9 cellular contexts compared by ENCODE assay signal in genomic region chr5:6744841-6745705, GRCh38. TPM values are rescaled to one million over a fixed set of nuclear protein-coding genes. Genes with fewer than 3 reads are reported as not detected.
DNase-seq lines count a peak whose midpoint lies in the region; ATAC-seq and TF ChIP-seq lines count a peak whose summit lies in the region.
"Had no signal": no experiment of that assay in that cellular context is flagged by ENCODE, and none has a peak within 500 bp of the region (broad histone marks: within the 10 kb centered on the region; RNA-seq: fewer than 3 reads in every experiment).

No MANE protein-coding gene starts in this region.

- H3K4me3 ChIP-seq in Panc1 (ENCODE audit: low read depth in 2 of 2, low read length in 2 of 2) = no peak overlapping the region
- H3K4me3 ChIP-seq in heart left ventricle = no peak overlapping the region
- no peak overlapping the region for H3K4me3 ChIP-seq in body of pancreas

- H3K27me3 ChIP-seq in Panc1 (ENCODE audit: control insufficient read depth, insufficient read depth, low read length) (no peaks in the 10 kb centered on the region), heart left ventricle (no peaks in the 10 kb centered on the region), body of pancreas (no peaks in the 10 kb centered on the region)

- TF ChIP-seq POLR2A in heart left ventricle (IDR thresholded peaks at IDR 0.05) (no peak), body of pancreas (IDR thresholded peaks at IDR 0.05) (no peak)

- intact Hi-C loops in Panc1 (cut with micrococcal nuclease; ENCODE audit: unreplicated experiment) (loop anchor here (10.0 kb wide), 1 partner anchor 110 kb away; the partner anchor contains the start of genes NSUN2 and SRD5A1), heart left ventricle (cut with DNase I) (loop anchor here (1.0 to 10.0 kb wide), 9 partner anchors 38 to 1250 kb away; partner anchors contain the start of genes NSUN2 (in 8 of the 10), SRD5A1 (in 8 of the 10) and MED10 (in 2 of the 10)), body of pancreas (cut with DNase I) (no loop called here)

- WGBS in heart left ventricle, 4 donors = 51 to 64% (median 59%) methylated on average over 12 of the region's 12 CpGs
- 79 to 83% methylated on average over 12 of the region's 12 CpGs for WGBS in body of pancreas, 2 donors

- H3K36me3 ChIP-seq in Panc1 (ENCODE audit: control insufficient read depth, insufficient read depth, low read length) (peaks cover 20% of the 10 kb centered on the region), heart left ventricle (peaks cover 0 to 95% (median 78%) of the 10 kb centered on the region in 9 donors), body of pancreas (replicated peaks in 1 of 2; ENCODE audit: insufficient read depth in 1 of 2, low read depth in 2 of 2) (peaks cover 0 to 14% of the 10 kb centered on the region in 2 donors)

- TF ChIP-seq CTCF in Panc1 (IDR thresholded peaks at IDR 0.05) (no peak), heart left ventricle (IDR thresholded peaks at IDR 0.05) (no peak), body of pancreas (IDR thresholded peaks at IDR 0.05) (no peak)

- POLR2A ChIA-PET in Panc1 (lab: Charles Lee) = interaction anchor here (0.5 kb wide), 1 partner anchor 140 kb away, joined by 6 read pairs; no protein-coding TSS in a partner anchor

- peak; percentile 49 for DNase-seq in activated CD8-positive, alpha-beta memory T cell treated with anti-CD3 and anti-CD28 coated beads for 24 hours
- DNase-seq in activated CD8-positive, alpha-beta memory T cell treated with anti-CD3 and anti-CD28 coated beads, Interleukin-2, amount 50 U/mL, for 4 hours = no peak
- DNase-seq in Panc1 (ENCODE audit: low read depth, low spot score) = no peak
- DNase-seq in heart left ventricle = no peak
- DNase-seq in stimulated activated effector memory CD8-positive, alpha-beta T cell treated with anti-CD3 and anti-CD28 coated beads, Interleukin-12 subunit alpha, Interleukin-12 subunit beta, amount 100 ng/mL, for 72 hours (ENCODE audit: low spot score in 2 of 2) = no peak
- DNase-seq in body of pancreas = no peak
- DNase-seq in iPS-NIHi7 (ENCODE audit: extremely low spot score) = no peak
- no peak for DNase-seq in NCI-H2171 treated with DMSO at 0.1 percent for 48 hours (lab: John Stamatoyannopoulos, UW)
- DNase-seq: activated naive CD8-positive, alpha-beta T cell treated with anti-CD3 and anti-CD28 coated beads, Interleukin-2, amount 10 ng/mL, durations not matched to agents 7 days and 5 days had no signal

- H3K4me1 Mint-ChIP-seq in stimulated activated effector memory CD8-positive, alpha-beta T cell treated with anti-CD3 and anti-CD28 coated beads, Interleukin-12 subunit alpha, Interleukin-12 subunit beta, amount 100 ng/mL, for 72 hours = peaks cover 27% of the 10 kb centered on the region

- H3K27ac Mint-ChIP-seq in stimulated activated effector memory CD8-positive, alpha-beta T cell treated with anti-CD3 and anti-CD28 coated beads, Interleukin-12 subunit alpha, Interleukin-12 subunit beta, amount 100 ng/mL, for 72 hours = peak overlapping the region; percentile 59
- H3K27ac Mint-ChIP-seq: activated naive CD8-positive, alpha-beta T cell treated with anti-CD3 and anti-CD28 coated beads, Interleukin-2, amount 10 ng/mL, durations not matched to agents 7 days and 5 days had no signal

- H3K4me3 Mint-ChIP-seq in stimulated activated effector memory CD8-positive, alpha-beta T cell treated with anti-CD3 and anti-CD28 coated beads, Interleukin-12 subunit alpha, Interleukin-12 subunit beta, amount 100 ng/mL, for 72 hours = no peak overlapping the region
- H3K4me3 Mint-ChIP-seq: activated naive CD8-positive, alpha-beta T cell treated with anti-CD3 and anti-CD28 coated beads, Interleukin-2, amount 10 ng/mL, durations not matched to agents 7 days and 5 days had no signal

- no peaks in the 10 kb centered on the region for H3K9me3 Mint-ChIP-seq in stimulated activated effector memory CD8-positive, alpha-beta T cell treated with anti-CD3 and anti-CD28 coated beads, Interleukin-12 subunit alpha, Interleukin-12 subunit beta, amount 100 ng/mL, for 72 hours
- H3K9me3 Mint-ChIP-seq: activated naive CD8-positive, alpha-beta T cell treated with anti-CD3 and anti-CD28 coated beads, Interleukin-2, amount 10 ng/mL, durations not matched to agents 7 days and 5 days had no signal

- in situ Hi-C loops in Panc1 (cut with HindIII; ENCODE audit: low pct_unique_long_range_greater_than_20kb, low sequenced_read_pairs) = no loop called here

- peak; percentile 57 for ATAC-seq in Panc1
- ATAC-seq in heart left ventricle = peak in 3 of 4 donors; percentile 10 to 47 (median 23)
- no peak for ATAC-seq in stimulated activated effector memory CD8-positive, alpha-beta T cell treated with anti-CD3 and anti-CD28 coated beads, Interleukin-12 subunit alpha, Interleukin-12 subunit beta, amount 100 ng/mL, for 72 hours
- no peak for ATAC-seq in body of pancreas

- no TSS peak for BruUV-seq in Panc1 (replicated peaks; lab: Mats Ljungman, UMichigan)

- CTCF ChIA-PET in Panc1 (lab: Charles Lee) = interaction anchor here (0.6 kb wide), 1 partner anchor 112 kb away, joined by 3 read pairs; the partner anchor contains the start of genes NSUN2 and SRD5A1

- H3K36me3 Mint-ChIP-seq in stimulated activated effector memory CD8-positive, alpha-beta T cell treated with anti-CD3 and anti-CD28 coated beads, Interleukin-12 subunit alpha, Interleukin-12 subunit beta, amount 100 ng/mL, for 72 hours = peaks cover 100% of the 10 kb centered on the region

- H3K9me3 ChIP-seq in Panc1 (ENCODE audit: control insufficient read depth, insufficient read depth, low read depth, low read length) (no peaks in the 10 kb centered on the region), heart left ventricle (no peaks in the 10 kb centered on the region), body of pancreas (no peaks in the 10 kb centered on the region)

- H3K4me1 ChIP-seq in Panc1 (ENCODE audit: control insufficient read depth, insufficient read depth, low read length) (no peaks in the 10 kb centered on the region; the same call in 1 of the 2 replicates), heart left ventricle (peaks cover 0 to 14% (median 8%) of the 10 kb centered on the region in 12 donors), body of pancreas (no peaks in the 10 kb centered on the region)

- H3K27ac ChIP-seq in Panc1 (ENCODE audit: low read length) = no peak overlapping the region
- H3K27ac ChIP-seq in heart left ventricle = peak overlapping the region in 7 of 12 donors; percentile 7 to 56 (median 19)
- no peak overlapping the region for H3K27ac ChIP-seq in body of pancreas

RNA-seq across cellular contexts. Expression of gene TENT4A, which starts 31.8 kb away (rescaled TPM):
- total RNA-seq in Panc1 (2021; ENCODE audit: unreplicated experiment) (29.6 TPM), heart left ventricle (10 to 100 TPM in 6 of 9 donors, 1 to 10 TPM in 3; 7.0 to 20.3 (median 11.3) TPM), body of pancreas (10 to 100 TPM; 11.9 to 27.7 TPM)
- polyA plus RNA-seq in Panc1 (2012; ENCODE audit: insufficient read length) = 21.0 TPM
- 1 to 10 TPM; 4.3 to 8.7 TPM for polyA plus RNA-seq in heart left ventricle

Comparison
In these comparisons a context has a peak if more than half of its experiments do, and no peak if none do; other contexts are left out.
1. ATAC-seq: peak in Panc1 (single experiment) and heart left ventricle (3 of 4); none in stimulated activated effector memory CD8-positive, alpha-beta T cell treated with anti-CD3 and anti-CD28 coated beads, Interleukin-12 subunit alpha, Interleukin-12 subunit beta, amount 100 ng/mL, for 72 hours (single experiment) and body of pancreas (single experiment).
2. H3K27ac ChIP-seq: peak in heart left ventricle (7 of 12); none in Panc1 (single experiment) and body of pancreas (0 of 4).